In genomic region chr9:134443169-134444039, GRCh38 we compare ENCODE assay signal across 8 cellular contexts.
DNase-seq lines count a peak whose midpoint lies in the region; ATAC-seq lines count a peak whose summit lies in the region.

No MANE protein-coding gene starts in this region.

- no peaks in the 10 kb centered on the region for H3K36me3 Mint-ChIP-seq in memory B cell

- no peaks in the 10 kb centered on the region for H3K9me3 Mint-ChIP-seq in memory B cell

- DNase-seq in AG08395 (ENCODE audit: low spot score) (peak; percentile 95), NCI-H82 treated with DMSO at 0.1 percent for 48 hours (lab: John Stamatoyannopoulos, UW; ENCODE audit: unreplicated experiment) (peak; percentile 41), ecto neural progenitor cell (ENCODE audit: low spot score) (peak; percentile 87), memory B cell (ENCODE audit: low spot score in 2 of 2) (peak; percentile 80 to 82)
- peak; percentile 78 to 80 for DNase-seq in activated CD8-positive, alpha-beta memory T cell treated with anti-CD3 and anti-CD28 coated beads for 1 hour (ENCODE audit: extremely low read depth in 1 of 2, low read depth in 1 of 2)
- DNase-seq in stimulated activated CD8-positive, alpha-beta memory T cell treated with anti-CD3 and anti-CD28 coated beads, Interleukin-12 subunit alpha, Interleukin-12 subunit beta, amount 100 ng/mL, for 24 hours (ENCODE audit: extremely low read depth), result peak; percentile 58

- H3K27me3 Mint-ChIP-seq in memory B cell, result peaks cover 4% of the 10 kb centered on the region

- ATAC-seq in GM18868 (IDR thresholded peaks at IDR 0.05; ENCODE audit: unreplicated experiment), result peak; percentile 86
- ATAC-seq in HG03460 (IDR thresholded peaks at IDR 0.05; ENCODE audit: unreplicated experiment), result peak; percentile 84
- peak; percentile 97 for ATAC-seq in memory B cell (ENCODE audit: low read depth)

- peaks cover 17% of the 10 kb centered on the region for H3K4me1 Mint-ChIP-seq in memory B cell

- no peak overlapping the region for H3K4me3 Mint-ChIP-seq in memory B cell

- peak overlapping the region; percentile 35 for H3K27ac Mint-ChIP-seq in memory B cell

Comparison
In these comparisons a context has a peak if more than half of its experiments do, and no peak if none do; other contexts are left out.
1. Peak in every context shown above with its lines: DNase-seq and ATAC-seq.
2. DNase-seq: peak in every context shown above with its lines; median percentile 95 in AG08395; 87 in ecto neural progenitor cell; 81 in memory B cell; 79 in activated CD8-positive, alpha-beta memory T cell treated with anti-CD3 and anti-CD28 coated beads for 1 hour; 58 in stimulated activated CD8-positive, alpha-beta memory T cell treated with anti-CD3 and anti-CD28 coated beads, Interleukin-12 subunit alpha, Interleukin-12 subunit beta, amount 100 ng/mL, for 24 hours; 41 in NCI-H82 treated with DMSO at 0.1 percent for 48 hours.